In genomic region chr12:27709932-27710591, GRCh38 we compare ENCODE assay signal across 7 cellular contexts. TPM values are rescaled to one million over a fixed set of nuclear protein-coding genes. Genes with fewer than 3 reads are reported as not detected.
A peak's percentile ranks its signal among the peaks of the same experiment; 100 is the strongest.
DNase-seq lines count a peak whose midpoint lies in the region; ATAC-seq, FAIRE-seq and TF ChIP-seq lines count a peak whose summit lies in the region.

No MANE protein-coding gene starts in this region.

- H4K12ac ChIP-seq in trophoblast cell (ENCODE audit: low read depth, low read length), result peak overlapping the region; percentile 35

- no peak for FAIRE-seq in H54 (lab: Jason Lieb, UNC)

- no peak overlapping the region for H3K18ac ChIP-seq in trophoblast cell (ENCODE audit: low read length)

- H2AFZ ChIP-seq in trophoblast cell (ENCODE audit: insufficient read depth, low read length, poor library complexity), result peak overlapping the region; percentile 75

- no peak for TF ChIP-seq CTCF in glutamatergic neuron (IDR thresholded peaks at IDR 0.05; ENCODE audit: partially characterized antibody, unreplicated experiment)

- H4K8ac ChIP-seq in trophoblast cell (ENCODE audit: low read depth, low read length), result peak overlapping the region; percentile 89

- peak; percentile 46 for ATAC-seq in GM18498 (IDR thresholded peaks at IDR 0.05; ENCODE audit: unreplicated experiment)
- ATAC-seq in activated CD8-positive, alpha-beta T cell treated with anti-CD3 and anti-CD28 coated beads, Interleukin-2, amount 10 ng/mL, durations not matched to agents 7 days and 5 days, result peak; percentile 52

- H2AK5ac ChIP-seq in trophoblast cell (ENCODE audit: low read length), result no peak overlapping the region

- peaks cover 17% of the 10 kb centered on the region for H3K36me3 Mint-ChIP-seq in activated CD8-positive, alpha-beta T cell treated with anti-CD3 and anti-CD28 coated beads, Interleukin-2, amount 10 ng/mL, durations not matched to agents 7 days and 5 days (ENCODE audit: low read depth)
- no peaks in the 10 kb centered on the region for H3K36me3 Mint-ChIP-seq in glutamatergic neuron (ENCODE audit: unreplicated experiment)

- no peak overlapping the region for H2BK5ac ChIP-seq in trophoblast cell (ENCODE audit: low read depth, low read length, poor library complexity)

- peak overlapping the region; percentile 61 for H4K91ac ChIP-seq in trophoblast cell (ENCODE audit: low read depth, low read length)

- no peaks in the 10 kb centered on the region for H3K27me3 ChIP-seq in trophoblast cell (ENCODE audit: insufficient read depth, low read length)

- peak overlapping the region; percentile 95 for H3K27ac Mint-ChIP-seq in activated CD8-positive, alpha-beta T cell treated with anti-CD3 and anti-CD28 coated beads, Interleukin-2, amount 10 ng/mL, durations not matched to agents 7 days and 5 days
- peak overlapping the region; percentile 91 for H3K27ac Mint-ChIP-seq in glutamatergic neuron (ENCODE audit: unreplicated experiment)

- POLR2A ChIA-PET in activated CD8-positive, alpha-beta T cell treated with anti-CD3 and anti-CD28 coated beads, Interleukin-2, amount 10 ng/mL, durations not matched to agents 7 days and 5 days (lab: Charles Lee), result no interaction called here

- peak; percentile 4 for DNase-seq in H54 (ENCODE audit: insufficient read length, low spot score)
- peak; percentile 48 to 55 for DNase-seq in Kasumi-1 (lab: John Stamatoyannopoulos, UW)
- DNase-seq in activated CD8-positive, alpha-beta T cell treated with anti-CD3 and anti-CD28 coated beads, Interleukin-2, amount 10 ng/mL, durations not matched to agents 7 days and 5 days, result no peak
- no peak for DNase-seq in glutamatergic neuron
- DNase-seq in trophoblast cell, result peak; percentile 14 to 54
- no peak for DNase-seq in COLO829 (ENCODE audit: low spot score)

- H2BK12ac ChIP-seq in trophoblast cell (ENCODE audit: low read length), result no peak overlapping the region

- no peaks in the 10 kb centered on the region for H3K4me1 ChIP-seq in trophoblast cell (ENCODE audit: control insufficient read depth in 1 of 2, insufficient read depth in 2 of 2, low read length in 2 of 2)

- CTCF ChIA-PET in activated CD8-positive, alpha-beta T cell treated with anti-CD3 and anti-CD28 coated beads, Interleukin-2, amount 10 ng/mL, durations not matched to agents 7 days and 5 days (lab: Charles Lee), result interaction anchor here (1.0 to 1.6 kb wide), 3 partner anchors 23 to 285 kb away, joined by 3 to 5 read pairs (median 4); no protein-coding TSS in a partner anchor

- no peak for TF ChIP-seq POLR2A in H54 (IDR thresholded peaks at IDR 0.05; ENCODE audit: low read depth, low read length)

- H3K9ac ChIP-seq in trophoblast cell (ENCODE audit: low read length), result no peak overlapping the region

- H3K79me2 ChIP-seq in trophoblast cell (ENCODE audit: control insufficient read depth, insufficient read depth, low read length, poor library complexity), result peaks cover 13% of the 10 kb centered on the region

- H3K27ac ChIP-seq in trophoblast cell (ENCODE audit: low read depth, low read length), result no peak overlapping the region

- H3K36me3 ChIP-seq in trophoblast cell (ENCODE audit: control insufficient read depth in 1 of 2, insufficient read depth in 2 of 2, low read length in 2 of 2), result peaks cover 1 to 4% of the 10 kb centered on the region in 2 experiments

- peaks cover 10% of the 10 kb centered on the region for H3K79me1 ChIP-seq in trophoblast cell (ENCODE audit: low read length)

- peak overlapping the region; percentile 87 for H3K4me2 ChIP-seq in trophoblast cell (ENCODE audit: low read length)

- WGBS in trophoblast cell (ENCODE audit: extremely low coverage, insufficient coverage, insufficient read length), result no CpG with 5 or more reads among the region's 24 CpGs

- H3K4ac ChIP-seq in trophoblast cell (ENCODE audit: low read depth, low read length), result peak overlapping the region; percentile 18

- H3K4me1 Mint-ChIP-seq in activated CD8-positive, alpha-beta T cell treated with anti-CD3 and anti-CD28 coated beads, Interleukin-2, amount 10 ng/mL, durations not matched to agents 7 days and 5 days (ENCODE audit: low read depth), result peaks cover 23% of the 10 kb centered on the region
- H3K4me1 Mint-ChIP-seq in glutamatergic neuron (ENCODE audit: low read depth, unreplicated experiment), result peaks cover 10% of the 10 kb centered on the region

- H3K23ac ChIP-seq in trophoblast cell (ENCODE audit: low read length), result no peak overlapping the region

- H3K4me3 ChIP-seq in trophoblast cell (ENCODE audit: low read depth, low read length), result peak overlapping the region; percentile 68

- peaks cover 16% of the 10 kb centered on the region for H3K27me3 Mint-ChIP-seq in activated CD8-positive, alpha-beta T cell treated with anti-CD3 and anti-CD28 coated beads, Interleukin-2, amount 10 ng/mL, durations not matched to agents 7 days and 5 days (ENCODE audit: low read depth)
- peaks cover 3% of the 10 kb centered on the region for H3K27me3 Mint-ChIP-seq in glutamatergic neuron (ENCODE audit: unreplicated experiment)

- no peaks in the 10 kb centered on the region for H3K9me3 ChIP-seq in trophoblast cell (ENCODE audit: insufficient read depth, low read depth, low read length)

- H3K14ac ChIP-seq in trophoblast cell (ENCODE audit: low read length), result no peak overlapping the region

- peak overlapping the region; percentile 91 for H3K4me3 Mint-ChIP-seq in activated CD8-positive, alpha-beta T cell treated with anti-CD3 and anti-CD28 coated beads, Interleukin-2, amount 10 ng/mL, durations not matched to agents 7 days and 5 days
- peak overlapping the region; percentile 93 for H3K4me3 Mint-ChIP-seq in glutamatergic neuron (ENCODE audit: unreplicated experiment)

- no peaks in the 10 kb centered on the region for H3K9me3 Mint-ChIP-seq in activated CD8-positive, alpha-beta T cell treated with anti-CD3 and anti-CD28 coated beads, Interleukin-2, amount 10 ng/mL, durations not matched to agents 7 days and 5 days (ENCODE audit: insufficient read depth)
- peaks cover 2% of the 10 kb centered on the region for H3K9me3 Mint-ChIP-seq in glutamatergic neuron (ENCODE audit: unreplicated experiment)

- no peak overlapping the region for H2BK120ac ChIP-seq in trophoblast cell (ENCODE audit: insufficient read depth, low read length, poor library complexity)

RNA-seq across cellular contexts. Expression of gene MRPS35, which starts 0.6 kb away (rescaled TPM):
- 10 to 100 TPM; 39.1 to 40.0 TPM for total RNA-seq in activated CD8-positive, alpha-beta T cell treated with anti-CD3 and anti-CD28 coated beads, Interleukin-2, amount 10 ng/mL, durations not matched to agents 7 days and 5 days
- total RNA-seq in glutamatergic neuron (ENCODE audit: unreplicated experiment), result 27.4 TPM
- 32.4 and 34.5 TPM in 2 replicates for polyA plus RNA-seq in trophoblast cell (2013)

RNA-seq across cellular contexts. Expression of gene REP15, which starts 13.8 kb away (rescaled TPM):
- under 1 TPM in 1 of 2 experiments, not detected in 1; 0.42 TPM for total RNA-seq in activated CD8-positive, alpha-beta T cell treated with anti-CD3 and anti-CD28 coated beads, Interleukin-2, amount 10 ng/mL, durations not matched to agents 7 days and 5 days
- total RNA-seq in glutamatergic neuron (ENCODE audit: unreplicated experiment), result 1.6 TPM
- polyA plus RNA-seq in trophoblast cell (2013), result 1.7 and 2.1 TPM in 2 replicates

Comparison
In these comparisons a context has a peak if more than half of its experiments do, and no peak if none do; other contexts are left out.
1. DNase-seq: peak in H54 (single experiment), Kasumi-1 (2 of 2) and trophoblast cell (2 of 2); none in activated CD8-positive, alpha-beta T cell treated with anti-CD3 and anti-CD28 coated beads, Interleukin-2, amount 10 ng/mL, durations not matched to agents 7 days and 5 days (single experiment), glutamatergic neuron (single experiment) and COLO829 (single experiment).